ENCODE assay signal across 11 cellular contexts in genomic region chr12:89671469-89671868, GRCh38. TPM values are rescaled to one million over a fixed set of nuclear protein-coding genes. Genes with fewer than 3 reads are reported as not detected.
DNase-seq lines count a peak whose midpoint lies in the region; ATAC-seq, FAIRE-seq and TF ChIP-seq lines count a peak whose summit lies in the region.
"Had no signal": no experiment of that assay in that cellular context is flagged by ENCODE, and none has a peak within 500 bp of the region (broad histone marks: within the 10 kb centered on the region; RNA-seq: fewer than 3 reads in every experiment).

No MANE protein-coding gene starts in this region.

- no peak overlapping the region for H2BK120ac ChIP-seq in H1 (replicated peaks; ENCODE audit: low read depth, low read length)

- in situ Hi-C loops in KBM-7 (cut with MboI; ENCODE audit: low pct_unique_long_range_greater_than_20kb, low sequenced_read_pairs), result no loop called here

- H4K5ac ChIP-seq in H1 (ENCODE audit: insufficient read length, low read depth, low read length), result no peak overlapping the region

- TF ChIP-seq POLR2A in H1 (IDR thresholded peaks at IDR 0.05; ENCODE audit: control extremely low read depth in 1 of 2, low read depth in 2 of 2, low read length in 2 of 2) (no peak), thyroid gland (IDR thresholded peaks at IDR 0.05) (no peak)

- CTCF ChIA-PET in H1 (lab: Charles Lee; ENCODE audit: partially characterized antibody), result interaction anchor here (0.9 kb wide), 1 partner anchor 280 kb away, joined by 3 read pairs; no protein-coding TSS in a partner anchor

- H3K4me2 ChIP-seq in H1 (ENCODE audit: insufficient read depth in 1 of 2, low read depth in 2 of 2, low read length in 2 of 2), result no peak overlapping the region

- no peak overlapping the region for H2AK5ac ChIP-seq in H1 (ENCODE audit: low read depth, low read length)

- no peaks in the 10 kb centered on the region for H3K27me3 ChIP-seq in H1 (replicated peaks in 1 of 4; ENCODE audit: control insufficient read depth in 3 of 4, extremely low read depth in 1 of 4, insufficient read depth in 3 of 4, low read length in 3 of 4)
- no peaks in the 10 kb centered on the region for H3K27me3 ChIP-seq in thyroid gland
- H3K27me3 ChIP-seq: SJCRH30 had no signal

- FAIRE-seq in H1 (lab: Jason Lieb, UNC), result no peak
- FAIRE-seq: bronchial epithelial cell had no signal

- TF ChIP-seq CTCF in H1 (IDR thresholded peaks at IDR 0.05; ENCODE audit: control extremely low read depth in 1 of 3, insufficient read depth in 1 of 3, low read depth in 1 of 3, low read length in 3 of 3) (no peak), thyroid gland (IDR thresholded peaks at IDR 0.05) (no peak)

- H3K9me3 ChIP-seq in H1 (ENCODE audit: insufficient read depth in 2 of 2, low read depth in 1 of 2, low read length in 1 of 2) (no peaks in the 10 kb centered on the region), thyroid gland (no peaks in the 10 kb centered on the region)
- H3K9me3 ChIP-seq: SJCRH30 had no signal

- no peaks in the 10 kb centered on the region; the same call in 1 of the 2 replicates for H3K23me2 ChIP-seq in H1 (ENCODE audit: low read depth, low read length)

- 83% methylated on average over 4 of the region's 4 CpGs; no CpG with 5 or more reads in 1 of the 2 experiments for WGBS in H1 (ENCODE audit: extremely low coverage in 1 of 2, insufficient coverage in 1 of 2, insufficient read length in 1 of 2, insufficient replicate concordance in 2 of 2, low coverage in 1 of 2, low lambda C conversion rate in 2 of 2, missing lambda C conversion rate in 1 of 2), 2 experiments
- 86 to 88% methylated on average over 4 of the region's 4 CpGs for WGBS in thyroid gland, 2 donors

- H3K27ac ChIP-seq in H1 (ENCODE audit: low read depth, low read length), result no peak overlapping the region
- H3K27ac ChIP-seq in thyroid gland, result no peak overlapping the region
- H3K27ac ChIP-seq: SJCRH30 had no signal

- H3K4ac ChIP-seq in H1 (replicated peaks; ENCODE audit: insufficient read length, low read depth, low read length), result no peak overlapping the region

- DNase-seq in KBM-7, result peak; percentile 19
- DNase-seq in H1 (ENCODE audit: low read depth in 1 of 2, low spot score in 2 of 2), result no peak
- peak; percentile 63 for DNase-seq in skeletal muscle cell (ENCODE audit: low read depth)
- DNase-seq in DMS79 (lab: John Stamatoyannopoulos, UW), result no peak
- DNase-seq in thyroid gland, result no peak
- DNase-seq: GF-D8, right cardiac atrium had no signal

- intact Hi-C loops in thyroid gland (cut with DNase I), result no loop called here

- no peak overlapping the region for H2AFZ ChIP-seq in H1 (ENCODE audit: low read length)

- no peak overlapping the region for H3K56ac ChIP-seq in H1 (replicated peaks; ENCODE audit: insufficient read length, low read depth, low read length)

- no peaks in the 10 kb centered on the region for H3K79me1 ChIP-seq in H1 (ENCODE audit: low read depth, low read length)

- no peaks in the 10 kb centered on the region for H3K36me3 ChIP-seq in H1 (ENCODE audit: control insufficient read depth in 2 of 4, insufficient read depth in 4 of 4, low read length in 3 of 4)
- H3K36me3 ChIP-seq in thyroid gland, result no peaks in the 10 kb centered on the region

- H3K18ac ChIP-seq in H1 (ENCODE audit: extremely low read depth, low read length), result no peak overlapping the region

- no peak overlapping the region for H2BK5ac ChIP-seq in H1 (ENCODE audit: low read depth, low read length)

- no peak overlapping the region for H4K8ac ChIP-seq in H1 (ENCODE audit: extremely low read depth, insufficient read depth, low read length)

- no peak overlapping the region for H2BK15ac ChIP-seq in H1 (ENCODE audit: low read length)

- no peak overlapping the region for H3K14ac ChIP-seq in H1 (ENCODE audit: insufficient read length)

- no peak overlapping the region for H3K23ac ChIP-seq in H1 (ENCODE audit: insufficient read length)

- H4K91ac ChIP-seq in H1 (replicated peaks; ENCODE audit: insufficient read length, low read length), result no peak overlapping the region

- H3K4me3 ChIP-seq in H1 (ENCODE audit: extremely low read depth in 1 of 4, insufficient read depth in 2 of 4, low read depth in 3 of 4, low read length in 4 of 4), result no peak overlapping the region
- no peak overlapping the region for H3K4me3 ChIP-seq in skeletal muscle cell (ENCODE audit: low read depth, low read length)
- no peak overlapping the region for H3K4me3 ChIP-seq in thyroid gland (replicated peaks in 1 of 3)
- H3K4me3 ChIP-seq: SJCRH30 had no signal

- ATAC-seq in GM18870 (IDR thresholded peaks at IDR 0.05; ENCODE audit: unreplicated experiment) (peak; percentile 4), HG02973 (IDR thresholded peaks at IDR 0.05; ENCODE audit: unreplicated experiment) (no peak)
- ATAC-seq: right cardiac atrium had no signal

- H3K4me1 ChIP-seq in H1 (replicated peaks in 1 of 4; ENCODE audit: control insufficient read depth in 3 of 4, insufficient read depth in 4 of 4, low read length in 3 of 4) (peaks cover 0 to 3% (median 0%) of the 10 kb centered on the region in 4 experiments; a peak in 1 of 7 replicates), thyroid gland (no peaks in the 10 kb centered on the region)

- H3K79me2 ChIP-seq in H1 (ENCODE audit: control insufficient read depth in 1 of 2, insufficient read depth in 2 of 2, low read length in 2 of 2), result peaks cover 0 to 33% of the 10 kb centered on the region in 2 experiments; a peak in 2 of 4 replicates

- TF ChIP-seq EP300 in H1 (IDR thresholded peaks at IDR 0.05; ENCODE audit: borderline replicate concordance in 1 of 2, low read depth in 2 of 2, low read length in 2 of 2), result no peak

- POLR2A ChIA-PET in H1 (lab: Charles Lee; ENCODE audit: partially characterized antibody), result no interaction called here

- TF ChIP-seq RAD21 in H1 (IDR thresholded peaks at IDR 0.05 in 1 of 2, conservative IDR thresholded peaks at IDR 0.05 in 1 of 2; ENCODE audit: low read depth in 2 of 2, low read length in 2 of 2), result no peak

- peaks cover 0 to 1% of the 10 kb centered on the region in 2 experiments for H4K20me1 ChIP-seq in H1 (replicated peaks in 1 of 2; ENCODE audit: control insufficient read depth in 1 of 2, insufficient read depth in 2 of 2, low read length in 2 of 2)

- no peak overlapping the region for H3K9ac ChIP-seq in H1 (replicated peaks in 1 of 4; ENCODE audit: extremely low read depth in 1 of 4, low read depth in 3 of 4, low read length in 3 of 4)

- H2BK12ac ChIP-seq in H1 (ENCODE audit: low read depth, low read length), result no peak overlapping the region

- no peak overlapping the region for H2BK20ac ChIP-seq in H1 (ENCODE audit: low read length)

TF ChIP-seq in H1, 55 proteins besides CTCF, POLR2A, EP300 and RAD21:
- TF ChIP-seq TEAD4 (IDR thresholded peaks at IDR 0.05; ENCODE audit: low read depth, low read length) (peak; percentile 81), ASH2L (IDR thresholded peaks at IDR 0.05; ENCODE audit: low read length) (no peak)

RNA-seq across cellular contexts. Expression of gene ATP2B1, which starts 37.2 kb away (rescaled TPM):
- total RNA-seq in H1 (2021; fragmentation: NEBNext Ultra II Directional; extraction: Animal tissue kit (Norgen Biotek cat#: 25700)), result 29.9 and 32.0 TPM in 2 replicates
- 2.5 and 4.3 TPM in 2 replicates for polyA plus RNA-seq in H1 (2011; rRNA removed)
- 6.1 TPM for polyA plus RNA-seq in H1 (2011; cell fraction: cytosol; rRNA removed)
- 5.4 TPM for polyA plus RNA-seq in H1 (2011; cell fraction: nucleus; rRNA removed)
- 14.3 to 32.7 TPM (median 18.1 TPM) in 4 replicates for polyA plus RNA-seq in H1 (2012, experiment 1 of 2)
- 0.92 TPM for polyA plus RNA-seq in H1 (2012, experiment 2 of 2)
- 30.4 TPM for polyA plus RNA-seq in H1 (2013, experiment 1 of 2)
- polyA plus RNA-seq in H1 (2013, experiment 2 of 2), result 33.8 TPM
- polyA minus RNA-seq in H1 (2011; rRNA and poly(A)+ RNA removed), result 14.9 and 22.2 TPM in 2 replicates
- 15.8 TPM for polyA minus RNA-seq in H1 (2011; cell fraction: cytosol; rRNA and poly(A)+ RNA removed)
- polyA minus RNA-seq in H1 (2011; cell fraction: nucleus; rRNA and poly(A)+ RNA removed), result 42.7 TPM
- total RNA-seq in thyroid gland, result 10 to 100 TPM; 34.5 to 66.0 (median 44.4) TPM

Comparison
In these comparisons a context has a peak if more than half of its experiments do, and no peak if none do; other contexts are left out.
1. DNase-seq: peak in KBM-7 (single experiment) and skeletal muscle cell (single experiment); none in H1 (0 of 2), DMS79 (single experiment) and thyroid gland (0 of 2).